ENCODE assay signal across 1 cellular context in genomic region chr7:116984917-116985316, GRCh38.
TF ChIP-seq lines count a peak whose summit lies in the region.

No MANE protein-coding gene starts in this region.

TF ChIP-seq in endothelial cell of umbilical vein, 7 proteins besides CTCF, POLR2A, EP300 and RAD21:
- TF ChIP-seq MAX (IDR thresholded peaks at IDR 0.05; ENCODE audit: insufficient read depth, insufficient read length), result no peak
- TF ChIP-seq JUN (IDR thresholded peaks at IDR 0.05; ENCODE audit: borderline replicate concordance, insufficient read depth, insufficient read length, low read depth), result no peak
- no peak for TF ChIP-seq GATA2 (IDR thresholded peaks at IDR 0.05; ENCODE audit: insufficient read depth, insufficient read length, low read depth, low read length)
- TF ChIP-seq MYC (IDR thresholded peaks at IDR 0.05; ENCODE audit: low read depth, low read length), result no peak
- TF ChIP-seq EZH2 (IDR thresholded peaks at IDR 0.05; ENCODE audit: borderline replicate concordance, low read depth, low read length, severe bottlenecking), result no peak
- no peak for TF ChIP-seq POLR2AphosphoS5 (IDR thresholded peaks at IDR 0.05; ENCODE audit: insufficient read depth, low read depth, low read length)
- TF ChIP-seq FOS (IDR thresholded peaks at IDR 0.05; ENCODE audit: borderline replicate concordance, insufficient read depth, low read length), result no peak
